ENCODE assay signal across 8 cellular contexts in the genomic region with DNA sequence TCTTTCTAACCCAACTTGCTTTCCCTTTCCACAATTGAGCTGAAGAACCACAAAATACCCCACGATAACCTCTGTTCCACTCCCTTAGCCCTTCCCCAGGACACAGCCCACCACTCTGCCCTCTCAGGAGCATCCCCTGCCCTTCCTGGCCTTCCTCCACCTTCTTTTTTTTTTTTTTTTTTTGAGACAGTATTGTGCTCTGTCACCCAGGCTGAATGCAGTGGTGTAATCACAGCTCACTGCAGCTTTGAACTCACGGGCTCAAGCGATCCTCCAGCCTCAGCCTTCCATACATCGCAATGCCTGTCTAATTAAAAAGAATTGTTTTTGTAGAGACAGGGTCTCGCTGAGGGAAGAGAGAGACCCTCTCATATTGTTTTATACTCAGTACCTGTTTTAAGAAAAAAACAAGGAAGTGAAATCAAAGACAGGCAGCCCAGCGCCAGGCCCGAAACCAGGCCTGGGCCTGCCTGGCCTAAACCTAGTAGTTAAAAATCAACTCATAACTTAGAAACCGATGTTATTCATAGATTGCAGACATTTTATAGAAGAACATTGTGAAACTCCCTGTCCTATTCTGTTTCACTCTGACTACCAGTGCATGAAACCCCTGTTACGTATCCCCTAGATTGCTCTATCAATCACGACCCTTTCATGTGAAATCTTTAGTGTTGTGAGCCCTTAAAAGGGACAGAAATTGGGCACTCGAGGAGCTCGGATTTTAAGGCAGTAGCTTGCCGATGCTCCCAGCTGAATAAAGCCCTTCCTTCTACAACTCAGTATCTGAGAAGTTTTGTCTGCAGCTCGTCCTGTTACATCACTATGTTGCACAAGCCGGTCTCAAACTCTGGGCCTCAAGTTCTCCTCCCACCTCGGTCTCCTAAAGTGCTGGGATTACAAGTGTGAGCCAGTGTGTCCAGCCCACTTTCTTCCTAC. TPM values are rescaled to one million over a fixed set of nuclear protein-coding genes. Genes with fewer than 3 reads are reported as not detected.
DNase-seq lines count a peak whose midpoint lies in the region; ATAC-seq and TF ChIP-seq lines count a peak whose summit lies in the region.
"Not testable (repeated sequence)": the region's sequence is repeated elsewhere in the genome, so short reads cannot be mapped to it uniquely, and the experiment has no call there.

No MANE protein-coding gene starts in this region.

- H3K9me3 ChIP-seq in lung (ENCODE audit: control insufficient read depth in 2 of 2, insufficient read depth in 1 of 2, low read length in 1 of 2): not testable (repeated sequence)

- TF ChIP-seq CTCF in GM12865 (IDR thresholded peaks at IDR 0.05; ENCODE audit: insufficient read depth, low read depth, low read length, missing control alignments); epithelial cell of esophagus (IDR thresholded peaks at IDR 0.05; ENCODE audit: insufficient read depth, low read depth, low read length, missing control alignments); lung (IDR thresholded peaks at IDR 0.05; ENCODE audit: control extremely low read depth, extremely low read depth): not testable (repeated sequence)

- not testable (repeated sequence) for H3K27me3 ChIP-seq in lung (ENCODE audit: control insufficient read depth, insufficient read depth)

- peaks cover 4 to 25% of the 10 kb centered on the region in 2 donors for H3K4me1 ChIP-seq in lung (ENCODE audit: control insufficient read depth in 2 of 2, insufficient read depth in 2 of 2, low read length in 2 of 2)
- H3K4me1 ChIP-seq in urinary bladder (ENCODE audit: insufficient read depth): not testable (repeated sequence)

- ATAC-seq in activated CD4-positive, alpha-beta T cell treated with anti-CD3 and anti-CD28 coated beads for 36 hours: peak; percentile 39
- peak; percentile 35 for ATAC-seq in activated naive CD4-positive, alpha-beta T cell treated with anti-CD3 and anti-CD28 coated beads, Interleukin-2, amount 50 U/mL, for 72 hours
- not testable (repeated sequence) for ATAC-seq in lung (ENCODE audit: insufficient read depth, low FRiP score)

- H3K9me3 Mint-ChIP-seq in activated CD4-positive, alpha-beta T cell treated with anti-CD3 and anti-CD28 coated beads for 36 hours (ENCODE audit: low read depth); activated naive CD4-positive, alpha-beta T cell treated with anti-CD3 and anti-CD28 coated beads, Interleukin-2, amount 50 U/mL, for 72 hours: not testable (repeated sequence)

- peak overlapping the region in 1 of 2 donors; percentile 95 for H3K27ac ChIP-seq in lung (ENCODE audit: low read depth in 1 of 2, low read length in 1 of 2)
- peak overlapping the region in 20 of 21 experiments; percentile 57 to 100 (median 76) for H3K27ac ChIP-seq in skin epidermis
- H3K27ac ChIP-seq in urinary bladder (ENCODE audit: low read depth): peak overlapping the region; percentile 80

- not testable (repeated sequence) for H3K36me3 ChIP-seq in lung (ENCODE audit: control insufficient read depth in 2 of 2, insufficient read depth in 2 of 2, low read length in 2 of 2); urinary bladder (ENCODE audit: insufficient read depth)

- peaks cover 67% of the 10 kb centered on the region for H3K4me1 Mint-ChIP-seq in activated CD4-positive, alpha-beta T cell treated with anti-CD3 and anti-CD28 coated beads for 36 hours

- peak overlapping the region; percentile 99 for H3K27ac Mint-ChIP-seq in activated CD4-positive, alpha-beta T cell treated with anti-CD3 and anti-CD28 coated beads for 36 hours
- H3K27ac Mint-ChIP-seq in activated naive CD4-positive, alpha-beta T cell treated with anti-CD3 and anti-CD28 coated beads, Interleukin-2, amount 50 U/mL, for 72 hours: peak overlapping the region; percentile 100

- H3K36me3 Mint-ChIP-seq in activated CD4-positive, alpha-beta T cell treated with anti-CD3 and anti-CD28 coated beads for 36 hours (ENCODE audit: low read depth): peaks cover 28% of the 10 kb centered on the region
- H3K36me3 Mint-ChIP-seq in activated naive CD4-positive, alpha-beta T cell treated with anti-CD3 and anti-CD28 coated beads, Interleukin-2, amount 50 U/mL, for 72 hours: peaks cover 14 to 51% of the 10 kb centered on the region in 2 donors

- WGBS in lung, 2 donors: 33 to 53% methylated on average over 16 of the region's 16 CpGs
- WGBS in urinary bladder: 84% methylated on average over 16 of the region's 16 CpGs

- DNase-seq in GM12865 (ENCODE audit: low read depth) (peak; percentile 93), NOMO-1 (lab: John Stamatoyannopoulos, UW; ENCODE audit: unreplicated experiment in 2 of 2) (peak; percentile 70 to 73), epithelial cell of esophagus (ENCODE audit: low read depth) (peak; percentile 73), lung (ENCODE audit: low spot score) (peak; percentile 44)
- peak; percentile 63 for DNase-seq in activated CD4-positive, alpha-beta T cell treated with anti-CD3 and anti-CD28 coated beads for 36 hours
- peak in 1 of 2 donors; percentile 42 for DNase-seq in activated naive CD4-positive, alpha-beta T cell treated with anti-CD3 and anti-CD28 coated beads, Interleukin-2, amount 50 U/mL, for 72 hours (ENCODE audit: low spot score in 2 of 2)

- intact Hi-C loops in activated CD4-positive, alpha-beta T cell treated with anti-CD3 and anti-CD28 coated beads for 36 hours (cut with DNase I, micrococcal nuclease): loop anchor here (1.0 to 2.0 kb wide), 3 partner anchors 17 to 83 kb away; no protein-coding TSS in a partner anchor

- H3K27me3 Mint-ChIP-seq in activated CD4-positive, alpha-beta T cell treated with anti-CD3 and anti-CD28 coated beads for 36 hours: not testable (repeated sequence)

- peak overlapping the region; percentile 3; the same call in 1 of the 2 replicates for H3K4me3 ChIP-seq in GM12865 (ENCODE audit: low read depth, low read length)
- H3K4me3 ChIP-seq in epithelial cell of esophagus (ENCODE audit: low read length); lung; skin epidermis; urinary bladder (ENCODE audit: low read depth, low read length): not testable (repeated sequence)

- H3K4me3 Mint-ChIP-seq in activated CD4-positive, alpha-beta T cell treated with anti-CD3 and anti-CD28 coated beads for 36 hours: peak overlapping the region; percentile 62

- POLR2A ChIA-PET in activated CD4-positive, alpha-beta T cell treated with anti-CD3 and anti-CD28 coated beads for 36 hours (lab: Charles Lee): interaction anchor here (0.6 to 1.0 kb wide), 6 partner anchors 12 to 174 kb away, joined by 3 to 4 read pairs (median 4); partner anchors contain the start of genes PHF12 and RPL23A

- CTCF ChIA-PET in activated CD4-positive, alpha-beta T cell treated with anti-CD3 and anti-CD28 coated beads for 36 hours (lab: Charles Lee): interaction anchor here (0.6 to 1.7 kb wide), 13 partner anchors 10 to 166 kb away, joined by 3 to 11 read pairs (median 3); partner anchors contain the start of gene NEK8

RNA-seq across cellular contexts. Expression of gene FLOT2, which starts 4.0 kb away (rescaled TPM):
- total RNA-seq in activated CD4-positive, alpha-beta T cell treated with anti-CD3 and anti-CD28 coated beads for 36 hours: 10 to 100 TPM; 81.3 to 88.4 TPM
- 100 to 1,000 TPM in 1 of 2 donors, 10 to 100 TPM in 1; 44.9 to 102 TPM for total RNA-seq in activated naive CD4-positive, alpha-beta T cell treated with anti-CD3 and anti-CD28 coated beads, Interleukin-2, amount 50 U/mL, for 72 hours
- 100 to 1,000 TPM in 1 of 2 donors, 10 to 100 TPM in 1; 46.2 to 168 TPM for total RNA-seq in lung
- 100 to 1,000 TPM in 1 of 2 donors, 10 to 100 TPM in 1; 73.6 to 226 TPM for polyA plus RNA-seq in lung
- total RNA-seq in urinary bladder: 25.1 TPM
- 120 TPM for polyA plus RNA-seq in urinary bladder

RNA-seq across cellular contexts. Expression of gene DHRS13, which starts 9.4 kb away (rescaled TPM):
- total RNA-seq in activated CD4-positive, alpha-beta T cell treated with anti-CD3 and anti-CD28 coated beads for 36 hours: 10 to 100 TPM; 23.3 to 29.5 TPM
- 10 to 100 TPM; 33.8 to 36.5 TPM for total RNA-seq in activated naive CD4-positive, alpha-beta T cell treated with anti-CD3 and anti-CD28 coated beads, Interleukin-2, amount 50 U/mL, for 72 hours
- total RNA-seq in lung (10 to 100 TPM; 10.5 to 14.2 TPM), urinary bladder (8.5 TPM)
- polyA plus RNA-seq in lung (10 to 100 TPM; 20.6 to 29.9 TPM), urinary bladder (8.8 TPM)

RNA-seq across cellular contexts. Expression of gene ERAL1, which starts 38.7 kb away (rescaled TPM):
- 10 to 100 TPM; 51.5 to 74.8 TPM for total RNA-seq in activated CD4-positive, alpha-beta T cell treated with anti-CD3 and anti-CD28 coated beads for 36 hours
- 10 to 100 TPM; 33.9 to 74.1 TPM for total RNA-seq in activated naive CD4-positive, alpha-beta T cell treated with anti-CD3 and anti-CD28 coated beads, Interleukin-2, amount 50 U/mL, for 72 hours
- 10 to 100 TPM; 28.4 to 39.3 TPM for total RNA-seq in lung
- 10 to 100 TPM; 36.8 to 37.0 TPM for polyA plus RNA-seq in lung
- 16.0 TPM for total RNA-seq in urinary bladder
- 35.8 TPM for polyA plus RNA-seq in urinary bladder

RNA-seq across cellular contexts. Expression of gene FAM222B, which starts 50.9 kb away (rescaled TPM):
- 10 to 100 TPM; 16.8 to 20.8 TPM for total RNA-seq in activated CD4-positive, alpha-beta T cell treated with anti-CD3 and anti-CD28 coated beads for 36 hours
- total RNA-seq in activated naive CD4-positive, alpha-beta T cell treated with anti-CD3 and anti-CD28 coated beads, Interleukin-2, amount 50 U/mL, for 72 hours: 10 to 100 TPM; 15.1 to 24.9 TPM
- total RNA-seq in lung: 10 to 100 TPM in 1 of 2 donors, 1 to 10 TPM in 1; 8.3 to 17.7 TPM
- polyA plus RNA-seq in lung: 1 to 10 TPM; 8.8 to 9.5 TPM
- total RNA-seq in urinary bladder: 6.8 TPM
- 15.0 TPM for polyA plus RNA-seq in urinary bladder

RNA-seq across cellular contexts. Expression of gene PHF12, which starts 57.8 kb away (rescaled TPM):
- total RNA-seq in activated CD4-positive, alpha-beta T cell treated with anti-CD3 and anti-CD28 coated beads for 36 hours: 10 to 100 TPM; 48.6 to 52.3 TPM
- total RNA-seq in activated naive CD4-positive, alpha-beta T cell treated with anti-CD3 and anti-CD28 coated beads, Interleukin-2, amount 50 U/mL, for 72 hours: 10 to 100 TPM; 46.2 to 71.7 TPM
- 10 to 100 TPM; 51.5 to 59.1 TPM for total RNA-seq in lung
- 10 to 100 TPM; 12.6 to 23.1 TPM for polyA plus RNA-seq in lung
- total RNA-seq in urinary bladder: 21.1 TPM
- polyA plus RNA-seq in urinary bladder: 30.8 TPM
